In genomic region chr15:35755237-35755802, GRCh38 we compare ENCODE assay signal across 20 cellular contexts.
DNase-seq lines count a peak whose midpoint lies in the region; ATAC-seq lines count a peak whose summit lies in the region.
"Had no signal": no experiment of that assay in that cellular context is flagged by ENCODE, and none has a peak within 500 bp of the region (broad histone marks: within the 10 kb centered on the region; RNA-seq: fewer than 3 reads in every experiment).

No MANE protein-coding gene starts in this region.

- no peaks in the 10 kb centered on the region for H3K79me1 ChIP-seq in mesenchymal stem cell (replicated peaks; ENCODE audit: low read length, poor library complexity, severe bottlenecking)

- H3K27me3 ChIP-seq in adipocyte (replicated peaks; ENCODE audit: control insufficient read depth, insufficient read depth, low read length): no peaks in the 10 kb centered on the region
- H3K27me3 ChIP-seq in mesenchymal stem cell (ENCODE audit: control insufficient read depth in 1 of 2, insufficient read depth in 1 of 2, low read length in 2 of 2): no peaks in the 10 kb centered on the region

- H3K4me3 ChIP-seq in adipocyte (ENCODE audit: low read length) (no peak overlapping the region), mesenchymal stem cell (ENCODE audit: insufficient read depth in 1 of 2, low read depth in 1 of 2, low read length in 2 of 2) (no peak overlapping the region)

- H3K27ac ChIP-seq in mesenchymal stem cell (ENCODE audit: low read length, poor library complexity, severe bottlenecking): no peak overlapping the region
- H3K27ac ChIP-seq: RWPE1 had no signal

- no peaks in the 10 kb centered on the region for H3K36me3 ChIP-seq in adipocyte (ENCODE audit: control insufficient read depth, insufficient read depth, low read length, severe bottlenecking)
- no peaks in the 10 kb centered on the region for H3K36me3 ChIP-seq in mesenchymal stem cell (ENCODE audit: control insufficient read depth in 1 of 2, insufficient read depth in 2 of 2, low read depth in 1 of 2, low read length in 2 of 2)

- DNase-seq in GM04504 (ENCODE audit: low read depth) (peak; percentile 20), adipocyte (ENCODE audit: low read depth) (peak; percentile 31), mesenchymal stem cell (peak; percentile 13), NOMO-1 treated with DMSO at 0.1 percent for 48 hours (lab: John Stamatoyannopoulos, UW; ENCODE audit: unreplicated experiment) (no peak)
- no peak for DNase-seq in NK-92 treated with Interleukin-12 subunit alpha and Interleukin-12 subunit beta, amount 100 ng/mL, for 24 hours (lab: John Stamatoyannopoulos, UW)
- no peak for DNase-seq in stimulated activated CD4-positive, alpha-beta T cell treated with anti-CD3 and anti-CD28 coated beads, Interleukin-4, amount 100 ng/mL, for 4 hours
- DNase-seq: ACHN; Caco-2; CD4-positive, alpha-beta T cell; DMS153; KBM-7; MV-4-11; NCI-H187; NCI-H2107; NCI-H510A; NCI-H748 treated with DMSO at 0.1 percent for 48 hours; SIG-M5 had no signal

- H3K4ac ChIP-seq in mesenchymal stem cell (ENCODE audit: low read depth in 1 of 2, low read length in 2 of 2): no peak overlapping the region

- H4K8ac ChIP-seq in mesenchymal stem cell (ENCODE audit: low read length): no peak overlapping the region

- no peak overlapping the region for H2BK12ac ChIP-seq in mesenchymal stem cell (ENCODE audit: low read length in 2 of 2)

- no peak overlapping the region for H3K4me2 ChIP-seq in mesenchymal stem cell (ENCODE audit: low read length, poor library complexity, severe bottlenecking)

- no peak overlapping the region for H2BK5ac ChIP-seq in mesenchymal stem cell (ENCODE audit: low read depth, low read length, poor library complexity, severe bottlenecking)

- H3K9ac ChIP-seq in adipocyte (ENCODE audit: low read length) (no peak overlapping the region), mesenchymal stem cell (ENCODE audit: low read length) (no peak overlapping the region)

- H3K4me1 ChIP-seq in adipocyte (ENCODE audit: control insufficient read depth, insufficient read depth, low read length) (peaks cover 28% of the 10 kb centered on the region), mesenchymal stem cell (ENCODE audit: control insufficient read depth, insufficient read depth, low read depth, low read length) (no peaks in the 10 kb centered on the region)
- H3K4me1 ChIP-seq: Caco-2 had no signal

- no CpG with 5 or more reads among the region's 2 CpGs for WGBS in mesenchymal stem cell

- ATAC-seq in HG02763 (IDR thresholded peaks at IDR 0.05; ENCODE audit: unreplicated experiment): no peak
- ATAC-seq: HepG2 had no signal

- H2AK5ac ChIP-seq in mesenchymal stem cell (ENCODE audit: low read length, severe bottlenecking): no peak overlapping the region

- H2BK15ac ChIP-seq in mesenchymal stem cell (ENCODE audit: low read depth, poor library complexity, severe bottlenecking): no peak overlapping the region

- H2BK120ac ChIP-seq in mesenchymal stem cell (ENCODE audit: low read depth, low read length): no peak overlapping the region

- H3K23ac ChIP-seq in mesenchymal stem cell (ENCODE audit: low read length in 2 of 2): no peak overlapping the region

- no peak overlapping the region for H3K14ac ChIP-seq in mesenchymal stem cell (ENCODE audit: low read length in 2 of 2)

- no peak overlapping the region for H3K18ac ChIP-seq in mesenchymal stem cell (ENCODE audit: low read depth in 1 of 2, low read length in 2 of 2)

- H2AFZ ChIP-seq in mesenchymal stem cell (ENCODE audit: low read depth, low read length): no peak overlapping the region

- no peak overlapping the region for H4K91ac ChIP-seq in mesenchymal stem cell (ENCODE audit: low read length)

- H3K9me3 ChIP-seq in adipocyte (ENCODE audit: control insufficient read depth, low read length): no peaks in the 10 kb centered on the region
- H3K9me3 ChIP-seq in mesenchymal stem cell (ENCODE audit: control insufficient read depth, low read length): no peaks in the 10 kb centered on the region
- H3K9me3 ChIP-seq: Caco-2 had no signal

Comparison
In these comparisons a context has a peak if more than half of its experiments do, and no peak if none do; other contexts are left out.
1. DNase-seq: peak in GM04504 (single experiment), adipocyte (single experiment) and mesenchymal stem cell (single experiment); none in NK-92 treated with Interleukin-12 subunit alpha and Interleukin-12 subunit beta, amount 100 ng/mL, for 24 hours (single experiment), stimulated activated CD4-positive, alpha-beta T cell treated with anti-CD3 and anti-CD28 coated beads, Interleukin-4, amount 100 ng/mL, for 4 hours (0 of 2) and NOMO-1 treated with DMSO at 0.1 percent for 48 hours (single experiment).